Comparison of ENCODE assay signal across 8 cellular contexts in the genomic region with DNA sequence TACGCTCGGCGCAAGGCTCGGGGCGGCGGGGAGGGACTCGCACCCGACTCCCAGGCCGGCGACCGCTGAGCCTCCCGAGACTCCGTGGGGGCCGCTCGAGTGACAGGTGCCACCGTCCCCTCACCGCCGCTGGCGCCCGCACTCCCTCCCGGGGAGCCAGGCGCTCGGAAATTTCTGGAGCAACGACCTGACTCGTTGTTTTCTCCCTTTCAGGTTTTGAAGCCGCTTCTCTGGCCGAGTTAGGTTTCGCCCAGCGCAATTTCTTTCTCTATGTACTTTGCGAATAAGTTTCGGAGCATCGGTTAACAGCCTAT.
DNase-seq lines count a peak whose midpoint lies in the region; ATAC-seq, FAIRE-seq and TF ChIP-seq lines count a peak whose summit lies in the region.
"Not testable (repeated sequence)": the region's sequence is repeated elsewhere in the genome, so short reads cannot be mapped to it uniquely, and the experiment has no call there.

No MANE protein-coding gene starts in this region.

- H3K4me3 ChIP-seq in GM08714 (ENCODE audit: low read length) (peak overlapping the region; percentile 87), keratinocyte (ENCODE audit: control insufficient read depth in 2 of 3, extremely low read depth in 1 of 3, insufficient read depth in 2 of 3, low read depth in 1 of 3, low read length in 3 of 3) (peak overlapping the region; percentile 57 to 70 (median 58)), prostate gland (peak overlapping the region; percentile 76 to 78)

- not testable (repeated sequence) for TF ChIP-seq POLR2A in prostate gland (IDR thresholded peaks at IDR 0.05)

- peak; percentile 52 for FAIRE-seq in keratinocyte (lab: Jason Lieb, UNC)

- H3K27ac Mint-ChIP-seq in activated T-cell treated with anti-CD3 and anti-CD28 coated beads, Interleukin-2, amount 50 U/mL, for 24 hours: peak overlapping the region; percentile 76

- H3K9me3 Mint-ChIP-seq in activated T-cell treated with anti-CD3 and anti-CD28 coated beads, Interleukin-2, amount 50 U/mL, for 24 hours: not testable (repeated sequence)

- not testable (repeated sequence) for H3K9me1 ChIP-seq in keratinocyte (ENCODE audit: control insufficient read depth, extremely low read depth, insufficient read depth, low read length)

- not testable (repeated sequence) for H3K9me3 ChIP-seq in keratinocyte (ENCODE audit: control insufficient read depth, low read depth, low read length); prostate gland

- dilution Hi-C loops in keratinocyte (cut with MboI; ENCODE audit: extremely low pct_ligation_motif_present, low sequenced_read_pairs): not testable (repeated sequence)

- intact Hi-C loops in prostate gland (cut with DNase I): not testable (repeated sequence)

- under 1% methylated on average over 31 of the region's 32 CpGs for WGBS in prostate gland

- H3K36me3 ChIP-seq in keratinocyte (ENCODE audit: control insufficient read depth in 2 of 2, extremely low read depth in 1 of 2, insufficient read depth in 2 of 2, low read length in 2 of 2); prostate gland: not testable (repeated sequence)

- not testable (repeated sequence) for H3K4me1 ChIP-seq in keratinocyte (ENCODE audit: control insufficient read depth, extremely low read depth, insufficient read depth, low read length); prostate gland (replicated peaks)

- peak; percentile 36 for ATAC-seq in HG03039 (IDR thresholded peaks at IDR 0.05; ENCODE audit: unreplicated experiment)

- H3K4me3 Mint-ChIP-seq in activated T-cell treated with anti-CD3 and anti-CD28 coated beads, Interleukin-2, amount 50 U/mL, for 24 hours: peak overlapping the region; percentile 81

- peaks cover 11% of the 10 kb centered on the region for H3K4me1 Mint-ChIP-seq in activated T-cell treated with anti-CD3 and anti-CD28 coated beads, Interleukin-2, amount 50 U/mL, for 24 hours (ENCODE audit: low read depth)

- not testable (repeated sequence) for H4K20me1 ChIP-seq in keratinocyte (ENCODE audit: control insufficient read depth, extremely low read depth, insufficient read depth, low read length)

- not testable (repeated sequence) for H3K27me3 ChIP-seq in keratinocyte (ENCODE audit: control insufficient read depth, extremely low read depth, insufficient read depth, low read length); prostate gland (replicated peaks; ENCODE audit: insufficient read depth)

- not testable (repeated sequence) for H3K79me2 ChIP-seq in keratinocyte (ENCODE audit: control insufficient read depth, insufficient read depth, low read length)

- peaks cover 25% of the 10 kb centered on the region for H3K36me3 Mint-ChIP-seq in activated T-cell treated with anti-CD3 and anti-CD28 coated beads, Interleukin-2, amount 50 U/mL, for 24 hours (ENCODE audit: low read depth)

- H2AFZ ChIP-seq in keratinocyte (ENCODE audit: control insufficient read depth, low read length): peak overlapping the region; percentile 53

- H3K27ac ChIP-seq in keratinocyte (ENCODE audit: control insufficient read depth, insufficient read depth, low read length): not testable (repeated sequence)
- peak overlapping the region; percentile 92 to 94 for H3K27ac ChIP-seq in prostate gland
- H3K27ac ChIP-seq in temporal lobe (ENCODE audit: low read depth, low read length): peak overlapping the region; percentile 69

- H3K27me3 Mint-ChIP-seq in activated T-cell treated with anti-CD3 and anti-CD28 coated beads, Interleukin-2, amount 50 U/mL, for 24 hours: not testable (repeated sequence)

- TF ChIP-seq CTCF in keratinocyte (optimal IDR thresholded peaks at IDR 0.05 in 1 of 3, IDR thresholded peaks at IDR 0.05 in 1 of 3, conservative IDR thresholded peaks at IDR 0.05 in 1 of 3; ENCODE audit: extremely low read depth in 1 of 3, insufficient read depth in 2 of 3, low read length in 3 of 3); prostate gland (IDR thresholded peaks at IDR 0.05): not testable (repeated sequence)

- H3K9ac ChIP-seq in keratinocyte (ENCODE audit: control insufficient read depth, extremely low read depth, insufficient read depth, low read length): peak overlapping the region; percentile 47

- H3K4me2 ChIP-seq in keratinocyte (ENCODE audit: control insufficient read depth, extremely low read depth, insufficient read depth, low read depth, low read length): peak overlapping the region; percentile 58

- DNase-seq in OCI-M1 (lab: John Stamatoyannopoulos, UW) (peak; percentile 57), ecto neural progenitor cell (ENCODE audit: low spot score) (peak; percentile 63), prostate gland (ENCODE audit: low spot score) (peak; percentile 10)
- not testable (repeated sequence) for DNase-seq in activated T-cell treated with anti-CD3 and anti-CD28 coated beads, Interleukin-2, amount 50 U/mL, for 24 hours; keratinocyte (ENCODE audit: low read depth, low spot score)
